In genomic region chr2:178811901-178812300, GRCh38 we compare ENCODE assay signal across 25 cellular contexts. TPM values are rescaled to one million over a fixed set of nuclear protein-coding genes. Genes with fewer than 3 reads are reported as not detected.
A peak's percentile ranks its signal among the peaks of the same experiment; 100 is the strongest.
DNase-seq lines count a peak whose midpoint lies in the region; ATAC-seq, FAIRE-seq and TF ChIP-seq lines count a peak whose summit lies in the region.
"Had no signal": no experiment of that assay in that cellular context is flagged by ENCODE, and none has a peak within 500 bp of the region (broad histone marks: within the 10 kb centered on the region; RNA-seq: fewer than 3 reads in every experiment).

No MANE protein-coding gene starts in this region.

- no peaks in the 10 kb centered on the region for H3K4me1 ChIP-seq in astrocyte (ENCODE audit: insufficient read depth, low read length)
- H3K4me1 ChIP-seq: BE2C had no signal

- H3K27me3 ChIP-seq in astrocyte (ENCODE audit: insufficient read depth, low read length): no peaks in the 10 kb centered on the region
- H3K27me3 ChIP-seq: BE2C had no signal

- ATAC-seq in HG02623 (IDR thresholded peaks at IDR 0.05; ENCODE audit: unreplicated experiment): no peak
- no peak for ATAC-seq in activated CD4-positive, alpha-beta T cell treated with anti-CD3 and anti-CD28 coated beads for 36 hours
- ATAC-seq: HCT116, HepG2 had no signal

- H3K9ac ChIP-seq in astrocyte (ENCODE audit: low read length): no peak overlapping the region

- no peak for TF ChIP-seq CTCF in astrocyte (IDR thresholded peaks at IDR 0.05; ENCODE audit: insufficient read depth, low read depth, low read length)
- no peak for TF ChIP-seq CTCF in fibroblast of mammary gland (conservative IDR thresholded peaks at IDR 0.05; ENCODE audit: control insufficient read depth, insufficient read depth, low read depth, low read length)

- POLR2A ChIA-PET in activated CD4-positive, alpha-beta T cell treated with anti-CD3 and anti-CD28 coated beads for 36 hours (lab: Charles Lee): interaction anchor here (0.5 to 0.6 kb wide), 2 partner anchors 60 to 428 kb away, joined by 3 read pairs; no protein-coding TSS in a partner anchor

- no peaks in the 10 kb centered on the region for H3K36me3 ChIP-seq in astrocyte (ENCODE audit: insufficient read depth, low read length)
- H3K36me3 ChIP-seq: BE2C had no signal

- H2AFZ ChIP-seq in astrocyte (ENCODE audit: low read depth, low read length): no peak overlapping the region

- no peaks in the 10 kb centered on the region for H3K36me3 Mint-ChIP-seq in astrocyte (ENCODE audit: low read depth, unreplicated experiment)
- peaks cover 1% of the 10 kb centered on the region for H3K36me3 Mint-ChIP-seq in activated CD4-positive, alpha-beta T cell treated with anti-CD3 and anti-CD28 coated beads for 36 hours (ENCODE audit: low read depth)
- H3K36me3 Mint-ChIP-seq: CD8-positive, alpha-beta memory T cell had no signal

- no peak overlapping the region for H3K27ac Mint-ChIP-seq in astrocyte (ENCODE audit: unreplicated experiment)
- H3K27ac Mint-ChIP-seq in activated CD4-positive, alpha-beta T cell treated with anti-CD3 and anti-CD28 coated beads for 36 hours: no peak overlapping the region
- H3K27ac Mint-ChIP-seq: HFFc6, IgD-negative memory B cell had no signal

- no peak overlapping the region for H3K27ac ChIP-seq in astrocyte (ENCODE audit: low read depth, low read length)

- CTCF ChIA-PET in activated CD4-positive, alpha-beta T cell treated with anti-CD3 and anti-CD28 coated beads for 36 hours (lab: Charles Lee): interaction anchor here (1.1 to 1.8 kb wide), 4 partner anchors 8 to 65 kb away, joined by 3 to 6 read pairs (median 4); no protein-coding TSS in a partner anchor

- H3K4me2 ChIP-seq in astrocyte (ENCODE audit: low read length): no peak overlapping the region

- no peaks in the 10 kb centered on the region for H3K79me2 ChIP-seq in astrocyte (ENCODE audit: insufficient read depth, low read length)

- H3K4me3 ChIP-seq in astrocyte (ENCODE audit: insufficient read depth, low read depth, low read length) (no peak overlapping the region), fibroblast of mammary gland (ENCODE audit: control insufficient read depth, low read depth, low read length) (no peak overlapping the region)

- H3K4me1 Mint-ChIP-seq in astrocyte (ENCODE audit: low read depth, unreplicated experiment): peaks cover 3% of the 10 kb centered on the region
- H3K4me1 Mint-ChIP-seq in activated CD4-positive, alpha-beta T cell treated with anti-CD3 and anti-CD28 coated beads for 36 hours: no peaks in the 10 kb centered on the region
- H3K4me1 Mint-ChIP-seq: CD4-positive, CD25-positive, alpha-beta regulatory T cell; CD8-positive, alpha-beta memory T cell; IgD-negative memory B cell had no signal

- no peak overlapping the region for H3K4me3 Mint-ChIP-seq in astrocyte (ENCODE audit: unreplicated experiment)
- no peak overlapping the region for H3K4me3 Mint-ChIP-seq in activated CD4-positive, alpha-beta T cell treated with anti-CD3 and anti-CD28 coated beads for 36 hours
- H3K4me3 Mint-ChIP-seq: CD4-positive, CD25-positive, alpha-beta regulatory T cell; CD8-positive, alpha-beta memory T cell; HFFc6; IgD-negative memory B cell had no signal

- no peaks in the 10 kb centered on the region for H4K20me1 ChIP-seq in astrocyte (ENCODE audit: insufficient read depth, low read length)

- no peaks in the 10 kb centered on the region for H3K27me3 Mint-ChIP-seq in astrocyte (ENCODE audit: low read depth, unreplicated experiment)
- H3K27me3 Mint-ChIP-seq in activated CD4-positive, alpha-beta T cell treated with anti-CD3 and anti-CD28 coated beads for 36 hours: no peaks in the 10 kb centered on the region
- H3K27me3 Mint-ChIP-seq: CD4-positive, CD25-positive, alpha-beta regulatory T cell; CD8-positive, alpha-beta memory T cell; IgD-negative memory B cell had no signal

- DNase-seq in NCI-H446 treated with DMSO at 0.1 percent for 48 hours (lab: John Stamatoyannopoulos, UW) (peak; percentile 2), astrocyte (ENCODE audit: low read depth) (peak; percentile 68), fibroblast of mammary gland (ENCODE audit: low read depth) (peak; percentile 24), SKM-1 treated with dmso at 0.1 percent for 144 hours (lab: John Stamatoyannopoulos, UW; ENCODE audit: unreplicated experiment) (no peak), GM03348 (ENCODE audit: low spot score) (no peak)
- no peak for DNase-seq in activated CD4-positive, alpha-beta T cell treated with anti-CD3 and anti-CD28 coated beads for 36 hours
- DNase-seq: ACHN; BE2C; C1 segment of cervical spinal cord; CD4-positive, CD25-positive, alpha-beta regulatory T cell; CD8-positive, alpha-beta memory T cell; COR-L47; DMS 273 treated with DMSO at 0.1 percent for 48 hours; DMS53; DND-41; EL; GOT3; H7; HFFc6 had no signal

- peaks cover 1% of the 10 kb centered on the region for H3K9me3 Mint-ChIP-seq in astrocyte (ENCODE audit: unreplicated experiment)
- H3K9me3 Mint-ChIP-seq in activated CD4-positive, alpha-beta T cell treated with anti-CD3 and anti-CD28 coated beads for 36 hours (ENCODE audit: low read depth): no peaks in the 10 kb centered on the region
- H3K9me3 Mint-ChIP-seq: CD4-positive, CD25-positive, alpha-beta regulatory T cell; HFFc6; IgD-negative memory B cell had no signal

- no peaks in the 10 kb centered on the region for H3K9me3 ChIP-seq in astrocyte (ENCODE audit: insufficient read depth, low read depth, low read length)
- H3K9me3 ChIP-seq: BE2C had no signal

- intact Hi-C loops in activated CD4-positive, alpha-beta T cell treated with anti-CD3 and anti-CD28 coated beads for 36 hours (cut with DNase I, micrococcal nuclease): no loop called here

- FAIRE-seq in astrocyte (lab: Jason Lieb, UNC): no peak
- FAIRE-seq: A204.1, GM12891, HepG2 had no signal

RNA-seq across cellular contexts. Expression of gene TTN, which starts 4.7 kb away (rescaled TPM):
- total RNA-seq in astrocyte: 0.50 and 0.53 TPM in 2 replicates
- total RNA-seq in activated CD4-positive, alpha-beta T cell treated with anti-CD3 and anti-CD28 coated beads for 36 hours: 1 to 10 TPM; 1.6 to 3.1 TPM

Comparison
In these comparisons a context has a peak if more than half of its experiments do, and no peak if none do; other contexts are left out.
1. DNase-seq: peak in NCI-H446 treated with DMSO at 0.1 percent for 48 hours (single experiment), astrocyte (single experiment) and fibroblast of mammary gland (single experiment); none in SKM-1 treated with dmso at 0.1 percent for 144 hours (single experiment), GM03348 (single experiment) and activated CD4-positive, alpha-beta T cell treated with anti-CD3 and anti-CD28 coated beads for 36 hours (single experiment).